In the genomic region with DNA sequence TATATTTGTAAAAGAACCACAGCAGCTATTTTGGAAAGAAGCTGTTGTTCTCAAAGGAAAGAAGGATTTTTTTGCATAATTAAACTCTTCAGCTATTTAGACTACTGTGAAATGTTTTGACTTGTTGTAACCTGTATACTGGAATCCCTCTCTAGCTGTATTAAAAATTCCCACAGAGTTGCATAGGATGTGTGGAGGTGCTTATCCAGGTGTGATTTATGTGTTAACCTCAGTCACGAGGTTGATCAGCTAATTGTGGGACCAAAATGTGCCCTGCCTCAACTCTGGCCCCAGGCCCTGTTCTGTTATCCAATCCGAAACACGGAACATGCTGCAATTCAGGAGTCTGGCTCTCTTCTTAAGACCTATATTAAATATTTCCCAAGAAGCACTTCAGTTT, we compare ENCODE assay signal across 1 cellular context.
TF ChIP-seq lines count a peak whose summit lies in the region.

No MANE protein-coding gene starts in this region.

TF ChIP-seq in IMR-90, 13 proteins besides CTCF, POLR2A, EP300 and RAD21:
- TF ChIP-seq RCOR1 (IDR thresholded peaks at IDR 0.05; ENCODE audit: insufficient replicate concordance, low read length) (no peak), MAZ (IDR thresholded peaks at IDR 0.05; ENCODE audit: borderline replicate concordance, low read depth, low read length) (no peak), CHD1 (IDR thresholded peaks at IDR 0.05; ENCODE audit: low read depth, low read length) (no peak), CEBPB (IDR thresholded peaks at IDR 0.05; ENCODE audit: low read depth, low read length) (no peak), FOS (IDR thresholded peaks at IDR 0.05; ENCODE audit: low read depth, low read length) (no peak), BHLHE40 (IDR thresholded peaks at IDR 0.05; ENCODE audit: low read depth, low read length) (no peak), RFX5 (IDR thresholded peaks at IDR 0.05; ENCODE audit: low read depth, low read length) (no peak), SMC3 (IDR thresholded peaks at IDR 0.05; ENCODE audit: low read depth, low read length) (no peak), NFE2L2 (IDR thresholded peaks at IDR 0.05; ENCODE audit: low read depth, low read length) (no peak), MAFK (IDR thresholded peaks at IDR 0.05; ENCODE audit: low read depth, low read length) (no peak), MXI1 (IDR thresholded peaks at IDR 0.05; ENCODE audit: borderline replicate concordance, low read depth, low read length) (no peak)
- TF ChIP-seq, protein P1, sequence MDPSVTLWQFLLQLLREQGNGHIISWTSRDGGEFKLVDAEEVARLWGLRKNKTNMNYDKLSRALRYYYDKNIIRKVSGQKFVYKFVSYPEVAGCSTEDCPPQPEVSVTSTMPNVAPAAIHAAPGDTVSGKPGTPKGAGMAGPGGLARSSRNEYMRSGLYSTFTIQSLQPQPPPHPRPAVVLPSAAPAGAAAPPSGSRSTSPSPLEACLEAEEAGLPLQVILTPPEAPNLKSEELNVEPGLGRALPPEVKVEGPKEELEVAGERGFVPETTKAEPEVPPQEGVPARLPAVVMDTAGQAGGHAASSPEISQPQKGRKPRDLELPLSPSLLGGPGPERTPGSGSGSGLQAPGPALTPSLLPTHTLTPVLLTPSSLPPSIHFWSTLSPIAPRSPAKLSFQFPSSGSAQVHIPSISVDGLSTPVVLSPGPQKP (IDR thresholded peaks at IDR 0.05; ENCODE audit: borderline replicate concordance, low read depth, low read length), result no peak
- TF ChIP-seq, protein P2, sequence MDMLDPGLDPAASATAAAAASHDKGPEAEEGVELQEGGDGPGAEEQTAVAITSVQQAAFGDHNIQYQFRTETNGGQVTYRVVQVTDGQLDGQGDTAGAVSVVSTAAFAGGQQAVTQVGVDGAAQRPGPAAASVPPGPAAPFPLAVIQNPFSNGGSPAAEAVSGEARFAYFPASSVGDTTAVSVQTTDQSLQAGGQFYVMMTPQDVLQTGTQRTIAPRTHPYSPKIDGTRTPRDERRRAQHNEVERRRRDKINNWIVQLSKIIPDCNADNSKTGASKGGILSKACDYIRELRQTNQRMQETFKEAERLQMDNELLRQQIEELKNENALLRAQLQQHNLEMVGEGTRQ (IDR thresholded peaks at IDR 0.05; ENCODE audit: low read depth, low read length), result no peak
TF ChIP-seq in IMR-90: peak in this region for 0.
